Comparison of ENCODE assay signal across 22 cellular contexts in genomic region chr9:112063151-112063550, GRCh38.
DNase-seq lines count a peak whose midpoint lies in the region; ATAC-seq, FAIRE-seq and TF ChIP-seq lines count a peak whose summit lies in the region.
"Had no signal": no experiment of that assay in that cellular context is flagged by ENCODE, and none has a peak within 500 bp of the region (broad histone marks: within the 10 kb centered on the region; RNA-seq: fewer than 3 reads in every experiment).

No MANE protein-coding gene starts in this region.

- peaks cover 39% of the 10 kb centered on the region for H3K4me1 Mint-ChIP-seq in astrocyte (ENCODE audit: low read depth, unreplicated experiment)
- H3K4me1 Mint-ChIP-seq in natural killer cell treated with Interleukin-12 subunit alpha and Interleukin-12 subunit beta and Interleukin-15 and Interleukin-18, amount 100 ng/mL, for 72 hours (ENCODE audit: low read depth in 2 of 2), result peaks cover 30 to 32% of the 10 kb centered on the region in 2 donors

- peak overlapping the region; percentile 1; the same call in 1 of the 2 replicates for H3K27ac ChIP-seq in GM23248
- H3K27ac ChIP-seq in astrocyte (ENCODE audit: low read depth, low read length), result no peak overlapping the region
- no peak overlapping the region for H3K27ac ChIP-seq in ascending aorta

- H3F3A ChIP-seq in GM23248 (ENCODE audit: insufficient read depth), result peaks cover 38% of the 10 kb centered on the region

- no peak overlapping the region for H3K4me3 Mint-ChIP-seq in astrocyte (ENCODE audit: unreplicated experiment)
- H3K4me3 Mint-ChIP-seq in natural killer cell treated with Interleukin-12 subunit alpha and Interleukin-12 subunit beta and Interleukin-15 and Interleukin-18, amount 100 ng/mL, for 72 hours, result no peak overlapping the region
- H3K4me3 Mint-ChIP-seq: central memory CD8-positive, alpha-beta T cell; naive thymus-derived CD4-positive, alpha-beta T cell had no signal

- H3K9me3 Mint-ChIP-seq in astrocyte (ENCODE audit: unreplicated experiment), result peaks cover 9% of the 10 kb centered on the region
- H3K9me3 Mint-ChIP-seq in natural killer cell treated with Interleukin-12 subunit alpha and Interleukin-12 subunit beta and Interleukin-15 and Interleukin-18, amount 100 ng/mL, for 72 hours, result no peaks in the 10 kb centered on the region
- H3K9me3 Mint-ChIP-seq: central memory CD8-positive, alpha-beta T cell; naive thymus-derived CD4-positive, alpha-beta T cell had no signal

- FAIRE-seq in astrocyte (lab: Jason Lieb, UNC), result no peak
- FAIRE-seq: pancreas had no signal

- H3K36me3 ChIP-seq in GM23248 (ENCODE audit: low read depth), result no peaks in the 10 kb centered on the region
- no peaks in the 10 kb centered on the region for H3K36me3 ChIP-seq in astrocyte (ENCODE audit: insufficient read depth, low read length)
- no peaks in the 10 kb centered on the region for H3K36me3 ChIP-seq in ascending aorta
- H3K36me3 ChIP-seq: pancreas, sigmoid colon, stomach had no signal

- peaks cover 10% of the 10 kb centered on the region for H3K36me3 Mint-ChIP-seq in astrocyte (ENCODE audit: low read depth, unreplicated experiment)
- H3K36me3 Mint-ChIP-seq in natural killer cell treated with Interleukin-12 subunit alpha and Interleukin-12 subunit beta and Interleukin-15 and Interleukin-18, amount 100 ng/mL, for 72 hours, result peaks cover 22% of the 10 kb centered on the region

- H3K4me3 ChIP-seq in AG09309 (ENCODE audit: control insufficient read depth, low read depth, low read length) (no peak overlapping the region), GM23248 (no peak overlapping the region), astrocyte (ENCODE audit: insufficient read depth, low read depth, low read length) (no peak overlapping the region), ascending aorta (no peak overlapping the region)
- H3K4me3 ChIP-seq: lung, pancreas, sigmoid colon, stomach had no signal

- H3K27ac Mint-ChIP-seq in astrocyte (ENCODE audit: unreplicated experiment), result peak overlapping the region; percentile 21
- H3K27ac Mint-ChIP-seq in natural killer cell treated with Interleukin-12 subunit alpha and Interleukin-12 subunit beta and Interleukin-15 and Interleukin-18, amount 100 ng/mL, for 72 hours, result peak overlapping the region; percentile 36 to 50

- H3K9ac ChIP-seq in GM23248 (no peak overlapping the region), astrocyte (ENCODE audit: low read length) (no peak overlapping the region)

- TF ChIP-seq CTCF in AG09309 (IDR thresholded peaks at IDR 0.05; ENCODE audit: control insufficient read depth, insufficient read depth, low read depth, low read length, missing control alignments), result no peak
- TF ChIP-seq CTCF in astrocyte (IDR thresholded peaks at IDR 0.05; ENCODE audit: insufficient read depth, low read depth, low read length), result no peak
- TF ChIP-seq CTCF in ascending aorta (IDR thresholded peaks at IDR 0.05), result no peak

- H4K20me1 ChIP-seq in GM23248 (ENCODE audit: insufficient read depth), result no peaks in the 10 kb centered on the region
- no peaks in the 10 kb centered on the region for H4K20me1 ChIP-seq in astrocyte (ENCODE audit: insufficient read depth, low read length)

- DNase-seq in AG09309 (ENCODE audit: low read depth) (peak; percentile 86), GM23248 (peak; percentile 31), astrocyte (ENCODE audit: low read depth) (no peak), ascending aorta (ENCODE audit: low spot score in 2 of 2) (no peak), middle frontal gyrus (ENCODE audit: extremely low spot score, low spot score) (no peak), NCI-H2171 (lab: John Stamatoyannopoulos, UW) (no peak)
- no peak for DNase-seq in natural killer cell treated with Interleukin-12 subunit alpha and Interleukin-12 subunit beta and Interleukin-15 and Interleukin-18, amount 100 ng/mL, for 72 hours (ENCODE audit: low spot score)
- DNase-seq in stimulated activated CD4-positive, alpha-beta T cell treated with anti-CD3 and anti-CD28 coated beads, Interleukin-12 subunit alpha, Interleukin-12 subunit beta, amount 100 ng/mL, for 4 hours, result no peak
- DNase-seq: activated CD4-positive, alpha-beta T cell treated with anti-CD3 and anti-CD28 coated beads, Interleukin-2, amount 50 U/mL, for 4 hours; activated naive CD4-positive, alpha-beta T cell; anterior cingulate cortex; DND-41; KBM-7; naive thymus-derived CD4-positive, alpha-beta T cell; NCI-H1092 treated with DMSO at 0.1 percent for 48 hours; NCI-H69; pancreas; SIG-M5; sigmoid colon; stomach had no signal

- H3K9me3 ChIP-seq in GM23248 (ENCODE audit: low read depth) (no peaks in the 10 kb centered on the region), astrocyte (ENCODE audit: insufficient read depth, low read depth, low read length) (no peaks in the 10 kb centered on the region), ascending aorta (no peaks in the 10 kb centered on the region)
- H3K9me3 ChIP-seq: pancreas, sigmoid colon, stomach had no signal

- H2AFZ ChIP-seq in GM23248 (no peak overlapping the region), astrocyte (ENCODE audit: low read depth, low read length) (no peak overlapping the region)

- H3K27me3 ChIP-seq in GM23248 (replicated peaks; ENCODE audit: insufficient read depth), result no peaks in the 10 kb centered on the region
- H3K27me3 ChIP-seq in astrocyte (ENCODE audit: insufficient read depth, low read length), result no peaks in the 10 kb centered on the region
- no peaks in the 10 kb centered on the region for H3K27me3 ChIP-seq in ascending aorta
- H3K27me3 ChIP-seq: pancreas, sigmoid colon, stomach had no signal

- H3K79me2 ChIP-seq in GM23248 (ENCODE audit: insufficient read depth) (no peaks in the 10 kb centered on the region), astrocyte (ENCODE audit: insufficient read depth, low read length) (no peaks in the 10 kb centered on the region)

- intact Hi-C loops in ascending aorta (cut with DNase I), result loop anchor here (5.0 kb wide), 2 partner anchors 51 to 161 kb away; no protein-coding TSS in a partner anchor

- in situ Hi-C loops in GM23248 (cut with MboI), result no loop called here

- H3K27me3 Mint-ChIP-seq in astrocyte (ENCODE audit: low read depth, unreplicated experiment), result no peaks in the 10 kb centered on the region
- H3K27me3 Mint-ChIP-seq in natural killer cell treated with Interleukin-12 subunit alpha and Interleukin-12 subunit beta and Interleukin-15 and Interleukin-18, amount 100 ng/mL, for 72 hours, result no peaks in the 10 kb centered on the region
- H3K27me3 Mint-ChIP-seq: central memory CD8-positive, alpha-beta T cell; naive thymus-derived CD4-positive, alpha-beta T cell had no signal

- ATAC-seq in natural killer cell treated with Interleukin-12 subunit alpha and Interleukin-12 subunit beta and Interleukin-15 and Interleukin-18, amount 100 ng/mL, for 72 hours, result no peak
- ATAC-seq: naive thymus-derived CD4-positive, alpha-beta T cell; pancreas had no signal

- H3K4me2 ChIP-seq in GM23248 (ENCODE audit: unreplicated experiment) (no peak overlapping the region), astrocyte (ENCODE audit: low read length) (no peak overlapping the region)

- H3K4me1 ChIP-seq in GM23248 (ENCODE audit: insufficient read depth) (peaks cover 32% of the 10 kb centered on the region), astrocyte (ENCODE audit: insufficient read depth, low read length) (peaks cover 30% of the 10 kb centered on the region), ascending aorta (peaks cover 4 to 12% of the 10 kb centered on the region in 2 donors)

- no peaks in the 10 kb centered on the region for H3K9me2 ChIP-seq in GM23248 (ENCODE audit: insufficient read depth)

Comparison
In these comparisons a context has a peak if more than half of its experiments do, and no peak if none do; other contexts are left out.
1. DNase-seq: peak in AG09309 (single experiment) and GM23248 (single experiment); none in astrocyte (single experiment), natural killer cell treated with Interleukin-12 subunit alpha and Interleukin-12 subunit beta and Interleukin-15 and Interleukin-18, amount 100 ng/mL, for 72 hours (single experiment), stimulated activated CD4-positive, alpha-beta T cell treated with anti-CD3 and anti-CD28 coated beads, Interleukin-12 subunit alpha, Interleukin-12 subunit beta, amount 100 ng/mL, for 4 hours (single experiment), ascending aorta (0 of 2), middle frontal gyrus (single experiment) and NCI-H2171 (single experiment).